8 cellular contexts compared by ENCODE assay signal in the genomic region with DNA sequence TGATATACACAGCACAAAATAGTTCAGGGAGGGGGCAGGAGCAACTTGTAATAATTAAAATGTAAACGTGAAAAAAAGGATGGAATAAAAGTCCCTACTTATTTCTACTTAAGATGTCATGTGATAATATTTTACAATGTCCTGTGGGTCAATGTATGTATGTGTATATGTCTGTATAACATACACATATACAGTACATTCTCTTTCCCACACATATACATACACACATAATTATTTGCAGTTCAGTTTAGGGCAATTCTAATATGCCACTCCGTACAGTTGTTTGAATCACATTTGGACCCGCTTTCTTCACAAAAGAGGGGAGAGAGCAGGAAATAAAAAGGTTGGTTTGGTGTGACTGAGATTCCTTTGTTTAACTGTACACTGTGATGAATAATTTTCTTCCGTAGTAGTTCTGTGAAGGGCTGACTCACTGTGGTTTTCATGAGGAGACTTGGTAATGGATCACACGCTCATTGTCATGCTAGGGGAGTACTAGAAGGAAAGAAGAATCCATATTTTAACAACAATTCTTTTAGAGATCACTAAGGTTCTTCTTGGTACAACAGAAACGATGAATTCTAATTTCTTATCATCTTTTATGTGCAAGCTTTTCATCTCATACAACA. TPM values are rescaled to one million over a fixed set of nuclear protein-coding genes. Genes with fewer than 3 reads are reported as not detected.
DNase-seq lines count a peak whose midpoint lies in the region; ATAC-seq and TF ChIP-seq lines count a peak whose summit lies in the region.

No MANE protein-coding gene starts in this region.

- no peak overlapping the region for H2BK5ac ChIP-seq in trophoblast cell (ENCODE audit: low read depth, low read length, poor library complexity)

- no peak overlapping the region for H4K12ac ChIP-seq in trophoblast cell (ENCODE audit: low read depth, low read length)

- TF ChIP-seq CTCF in activated CD8-positive, alpha-beta T cell treated with anti-CD3 and anti-CD28 coated beads for 36 hours (IDR thresholded peaks at IDR 0.05), result no peak
- TF ChIP-seq CTCF in hepatocyte (IDR thresholded peaks at IDR 0.05; ENCODE audit: poor library complexity), result no peak

- no peak overlapping the region for H3K9ac ChIP-seq in trophoblast cell (ENCODE audit: low read length)

- no peaks in the 10 kb centered on the region for H3K79me2 ChIP-seq in trophoblast cell (ENCODE audit: control insufficient read depth, insufficient read depth, low read length, poor library complexity)
- H3K79me2 ChIP-seq in hepatocyte, result no peaks in the 10 kb centered on the region

- H2BK120ac ChIP-seq in trophoblast cell (ENCODE audit: insufficient read depth, low read length, poor library complexity), result no peak overlapping the region

- H3K4me3 ChIP-seq in trophoblast cell (ENCODE audit: low read depth, low read length) (no peak overlapping the region), hepatocyte (no peak overlapping the region)

- H3K27ac ChIP-seq in trophoblast cell (ENCODE audit: low read depth, low read length) (no peak overlapping the region), hepatocyte (no peak overlapping the region)

- H4K8ac ChIP-seq in trophoblast cell (ENCODE audit: low read depth, low read length), result no peak overlapping the region

- no peak overlapping the region for H3K18ac ChIP-seq in trophoblast cell (ENCODE audit: low read length)

- no peaks in the 10 kb centered on the region for H3K9me2 ChIP-seq in hepatocyte (replicated peaks; ENCODE audit: insufficient read depth)

- H3K23ac ChIP-seq in trophoblast cell (ENCODE audit: low read length), result no peak overlapping the region

- H3K36me3 ChIP-seq in trophoblast cell (ENCODE audit: control insufficient read depth in 1 of 2, insufficient read depth in 2 of 2, low read length in 2 of 2) (no peaks in the 10 kb centered on the region), hepatocyte (replicated peaks; ENCODE audit: insufficient read depth, low read depth) (no peaks in the 10 kb centered on the region)

- POLR2A ChIA-PET in activated CD8-positive, alpha-beta T cell treated with anti-CD3 and anti-CD28 coated beads for 36 hours (lab: Charles Lee), result interaction anchor here (1.2 kb wide), 1 partner anchor 431 kb away, joined by 3 read pairs; no protein-coding TSS in a partner anchor

- no peaks in the 10 kb centered on the region for H3K9me3 ChIP-seq in trophoblast cell (ENCODE audit: insufficient read depth, low read depth, low read length)
- no peaks in the 10 kb centered on the region for H3K9me3 ChIP-seq in hepatocyte (ENCODE audit: low read depth)

- no peak overlapping the region for H3K4ac ChIP-seq in trophoblast cell (ENCODE audit: low read depth, low read length)

- H2BK12ac ChIP-seq in trophoblast cell (ENCODE audit: low read length), result no peak overlapping the region

- no peaks in the 10 kb centered on the region for H3K9me3 Mint-ChIP-seq in activated CD8-positive, alpha-beta T cell treated with anti-CD3 and anti-CD28 coated beads for 36 hours

- ATAC-seq in activated CD8-positive, alpha-beta T cell treated with anti-CD3 and anti-CD28 coated beads for 36 hours, result peak; percentile 99
- ATAC-seq in sciatic nerve (no peak), GM21367 (IDR thresholded peaks at IDR 0.05; ENCODE audit: unreplicated experiment) (no peak)

- no peak overlapping the region for H3K14ac ChIP-seq in trophoblast cell (ENCODE audit: low read length)

- H3K4me3 Mint-ChIP-seq in activated CD8-positive, alpha-beta T cell treated with anti-CD3 and anti-CD28 coated beads for 36 hours, result no peak overlapping the region

- no peak overlapping the region for H4K91ac ChIP-seq in trophoblast cell (ENCODE audit: low read depth, low read length)

- peaks cover 2% of the 10 kb centered on the region for H3K36me3 Mint-ChIP-seq in activated CD8-positive, alpha-beta T cell treated with anti-CD3 and anti-CD28 coated beads for 36 hours (ENCODE audit: low read depth)

- H3K27ac Mint-ChIP-seq in activated CD8-positive, alpha-beta T cell treated with anti-CD3 and anti-CD28 coated beads for 36 hours, result peak overlapping the region; percentile 61

- H2AK5ac ChIP-seq in trophoblast cell (ENCODE audit: low read length), result no peak overlapping the region

- DNase-seq in CD1c-positive myeloid dendritic cell (ENCODE audit: extremely low spot score) (peak; percentile 27), HT-29 (ENCODE audit: low spot score) (peak; percentile 19), iris pigment epithelial cell (ENCODE audit: low read depth) (peak; percentile 96), sciatic nerve (ENCODE audit: low spot score) (no peak), trophoblast cell (no peak), hepatocyte (ENCODE audit: low spot score) (no peak)
- peak; percentile 47 for DNase-seq in activated CD8-positive, alpha-beta T cell treated with anti-CD3 and anti-CD28 coated beads for 36 hours

- H3K4me2 ChIP-seq in trophoblast cell (ENCODE audit: low read length) (no peak overlapping the region), hepatocyte (no peak overlapping the region)

- H3K27me3 ChIP-seq in trophoblast cell (ENCODE audit: insufficient read depth, low read length) (no peaks in the 10 kb centered on the region), hepatocyte (no peaks in the 10 kb centered on the region)

- intact Hi-C loops in activated CD8-positive, alpha-beta T cell treated with anti-CD3 and anti-CD28 coated beads for 36 hours (cut with micrococcal nuclease), result loop anchor here (10.0 kb wide), 2 partner anchors 555 to 745 kb away; partner anchors contain the start of gene ATG10
- intact Hi-C loops in sciatic nerve (cut with DNase I), result no loop called here

- H3K79me1 ChIP-seq in trophoblast cell (ENCODE audit: low read length), result no peaks in the 10 kb centered on the region

- CTCF ChIA-PET in activated CD8-positive, alpha-beta T cell treated with anti-CD3 and anti-CD28 coated beads for 36 hours (lab: Charles Lee), result interaction anchor here (1.6 kb wide), 1 partner anchor 12 kb away, joined by 3 read pairs; no protein-coding TSS in a partner anchor

- H2AFZ ChIP-seq in trophoblast cell (ENCODE audit: insufficient read depth, low read length, poor library complexity) (no peak overlapping the region), hepatocyte (no peak overlapping the region)

- no peaks in the 10 kb centered on the region for H4K20me1 ChIP-seq in hepatocyte (ENCODE audit: insufficient read depth, poor library complexity, severe bottlenecking)

- H3K4me1 Mint-ChIP-seq in activated CD8-positive, alpha-beta T cell treated with anti-CD3 and anti-CD28 coated beads for 36 hours (ENCODE audit: low read depth), result peaks cover 21% of the 10 kb centered on the region

- H3K4me1 ChIP-seq in trophoblast cell (ENCODE audit: control insufficient read depth in 1 of 2, insufficient read depth in 2 of 2, low read length in 2 of 2) (no peaks in the 10 kb centered on the region), hepatocyte (ENCODE audit: insufficient read depth) (no peaks in the 10 kb centered on the region)

- no peaks in the 10 kb centered on the region for H3K27me3 Mint-ChIP-seq in activated CD8-positive, alpha-beta T cell treated with anti-CD3 and anti-CD28 coated beads for 36 hours

- WGBS in trophoblast cell (ENCODE audit: extremely low coverage, insufficient coverage, insufficient read length), result no CpG with 5 or more reads among the region's 6 CpGs
- 83% methylated on average over 6 of the region's 6 CpGs for WGBS in hepatocyte (ENCODE audit: low lambda C conversion rate, missing lambda C conversion rate)

RNA-seq across cellular contexts. Expression of gene ACOT12, which starts 26.2 kb away (rescaled TPM):
- not detected in 2 replicates for total RNA-seq in HT-29 (2014; rRNA removed; shearing (Covaris generic))
- total RNA-seq in activated CD8-positive, alpha-beta T cell treated with anti-CD3 and anti-CD28 coated beads for 36 hours, result not detected
- total RNA-seq in sciatic nerve (not detected), hepatocyte (9.6 and 10.2 TPM in 2 replicates)
- not detected in 2 replicates for polyA plus RNA-seq in trophoblast cell (2013)
- polyA plus RNA-seq in hepatocyte, result 2.9 and 5.3 TPM in 2 replicates

Comparison
In these comparisons a context has a peak if more than half of its experiments do, and no peak if none do; other contexts are left out.
1. DNase-seq: peak in CD1c-positive myeloid dendritic cell (single experiment), HT-29 (single experiment), activated CD8-positive, alpha-beta T cell treated with anti-CD3 and anti-CD28 coated beads for 36 hours (single experiment) and iris pigment epithelial cell (single experiment); none in sciatic nerve (single experiment), trophoblast cell (0 of 2) and hepatocyte (single experiment).